Comparison of ENCODE assay signal across 10 cellular contexts in genomic region chr12:13941258-13942249, GRCh38. TPM values are rescaled to one million over a fixed set of nuclear protein-coding genes. Genes with fewer than 3 reads are reported as not detected.
DNase-seq lines count a peak whose midpoint lies in the region; ATAC-seq and TF ChIP-seq lines count a peak whose summit lies in the region.
"Had no signal": no experiment of that assay in that cellular context is flagged by ENCODE, and none has a peak within 500 bp of the region (broad histone marks: within the 10 kb centered on the region; RNA-seq: fewer than 3 reads in every experiment).

No MANE protein-coding gene starts in this region.

- peaks cover 2% of the 10 kb centered on the region for H3K36me3 Mint-ChIP-seq in progenitor cell of endocrine pancreas (ENCODE audit: insufficient read depth)

- TF ChIP-seq CTCF in PC-3 (conservative IDR thresholded peaks at IDR 0.05; ENCODE audit: low read depth, low read length) (peak; percentile 55), fibroblast of mammary gland (conservative IDR thresholded peaks at IDR 0.05; ENCODE audit: control insufficient read depth, insufficient read depth, low read depth, low read length) (no peak), progenitor cell of endocrine pancreas (IDR thresholded peaks at IDR 0.05; ENCODE audit: unreplicated experiment) (peak; percentile 81), gastrocnemius medialis (IDR thresholded peaks at IDR 0.05 in 4 of 5, conservative IDR thresholded peaks at IDR 0.05 in 1 of 5) (no peak)

- H3K27ac ChIP-seq in HUES48 (ENCODE audit: low read depth, low read length) (peak overlapping the region; percentile 84), PC-3 (ENCODE audit: low read length) (no peak overlapping the region), gastrocnemius medialis (no peak overlapping the region)
- H3K27ac ChIP-seq: skin epidermis had no signal

- no peaks in the 10 kb centered on the region for H3K36me3 ChIP-seq in HUES48 (ENCODE audit: control insufficient read depth, insufficient read depth, low read length)
- H3K36me3 ChIP-seq in PC-3 (ENCODE audit: low read depth, low read length): no peaks in the 10 kb centered on the region
- H3K36me3 ChIP-seq in gastrocnemius medialis: no peaks in the 10 kb centered on the region

- intact Hi-C loops in PC-3 (cut with micrococcal nuclease): loop anchor here (5.0 to 10.0 kb wide), 2 partner anchors 204 to 687 kb away; no protein-coding TSS in a partner anchor
- intact Hi-C loops in gastrocnemius medialis (cut with DNase I; ENCODE audit: low total_unique reads): no loop called here

- H3K4me2 ChIP-seq in PC-3 (ENCODE audit: low read length): no peak overlapping the region

- BruUV-seq in PC-3 (replicated peaks; lab: Mats Ljungman, UMichigan): no TSS peak

- H3F3A ChIP-seq in PC-3 (ENCODE audit: low read length, unreplicated experiment): no peaks in the 10 kb centered on the region

- no peaks in the 10 kb centered on the region for H3K79me2 ChIP-seq in PC-3 (ENCODE audit: low read length)

- peaks cover 9% of the 10 kb centered on the region for H3K9me3 Mint-ChIP-seq in progenitor cell of endocrine pancreas (ENCODE audit: low read depth)

- in situ Hi-C loops in gastrocnemius medialis (cut with MboI; ENCODE audit: low sequenced_read_pairs in 4 of 4): no loop called here

- H3K9ac ChIP-seq in HUES48 (ENCODE audit: low read depth, low read length) (0 out of 2 replicates have a peak overlapping the region, but pooled peaks have one; percentile 19), PC-3 (ENCODE audit: low read length) (no peak overlapping the region)

- peaks cover 8% of the 10 kb centered on the region for H3K27me3 Mint-ChIP-seq in progenitor cell of endocrine pancreas

- no peak overlapping the region for H3K4me3 Mint-ChIP-seq in progenitor cell of endocrine pancreas (ENCODE audit: low read depth)

- H4K20me1 ChIP-seq in PC-3 (ENCODE audit: low read length): no peaks in the 10 kb centered on the region

- POLR2A ChIA-PET in PC-3 (lab: Charles Lee; ENCODE audit: unreplicated experiment): no interaction called here

- ATAC-seq in GM19025 (IDR thresholded peaks at IDR 0.05; ENCODE audit: low read depth, unreplicated experiment): peak; percentile 81
- ATAC-seq in PC-3: peak; percentile 74
- ATAC-seq in gastrocnemius medialis: no peak
- no peak for ATAC-seq in HG03521 (IDR thresholded peaks at IDR 0.05; ENCODE audit: unreplicated experiment)

- no peak for TF ChIP-seq POLR2A in gastrocnemius medialis (IDR thresholded peaks at IDR 0.05)

- peaks cover 16% of the 10 kb centered on the region for H3K4me1 Mint-ChIP-seq in progenitor cell of endocrine pancreas (ENCODE audit: low read depth)

- H3K4me1 ChIP-seq in HUES48 (ENCODE audit: control insufficient read depth, insufficient read depth, low read length) (peaks cover 36% of the 10 kb centered on the region), PC-3 (ENCODE audit: insufficient read depth, low read length) (peaks cover 3% of the 10 kb centered on the region; the same call in 1 of the 2 replicates), gastrocnemius medialis (no peaks in the 10 kb centered on the region)

- H3K9me3 ChIP-seq in HUES48 (ENCODE audit: control insufficient read depth, insufficient read depth, low read length) (no peaks in the 10 kb centered on the region), PC-3 (ENCODE audit: low read length) (no peaks in the 10 kb centered on the region), gastrocnemius medialis (no peaks in the 10 kb centered on the region)

- DNase-seq in DMS53 (lab: John Stamatoyannopoulos, UW) (peak; percentile 99), PC-3 (peak; percentile 72), fibroblast of mammary gland (ENCODE audit: low read depth) (peak; percentile 60), progenitor cell of endocrine pancreas (ENCODE audit: low spot score, unreplicated experiment) (peak; percentile 54), gastrocnemius medialis (no peak)

- H3K27me3 ChIP-seq in HUES48 (ENCODE audit: control insufficient read depth, insufficient read depth, low read length) (no peaks in the 10 kb centered on the region), PC-3 (ENCODE audit: low read length) (no peaks in the 10 kb centered on the region), gastrocnemius medialis (no peaks in the 10 kb centered on the region)

- H3K9me2 ChIP-seq in PC-3 (replicated peaks; ENCODE audit: low read length): no peaks in the 10 kb centered on the region

- H3K4me3 ChIP-seq in HUES48 (ENCODE audit: low read depth, low read length) (peak overlapping the region; percentile 39), PC-3 (ENCODE audit: low read length) (no peak overlapping the region), fibroblast of mammary gland (ENCODE audit: control insufficient read depth, low read depth, low read length) (no peak overlapping the region), gastrocnemius medialis (no peak overlapping the region)
- H3K4me3 ChIP-seq: skin epidermis had no signal

- CTCF ChIA-PET in PC-3 (lab: Charles Lee): interaction anchor here (1.5 kb wide), 1 partner anchor 686 kb away, joined by 3 read pairs; no protein-coding TSS in a partner anchor

- no peak overlapping the region for H2AFZ ChIP-seq in PC-3 (ENCODE audit: low read length)

- H3K27ac Mint-ChIP-seq in progenitor cell of endocrine pancreas: no peak overlapping the region

RNA-seq across cellular contexts. Expression of gene GRIN2B, which starts 39.8 kb away (rescaled TPM):
- not detected in 2 replicates for total RNA-seq in PC-3 (2014; rRNA removed)
- 0.07 TPM in 1 of 2 replicates, not detected in the other for total RNA-seq in progenitor cell of endocrine pancreas
- total RNA-seq in gastrocnemius medialis: not detected
- total RNA-seq: T-helper 2 cell treated with Interferon-gamma antibody and Interleukin-4, amounts not matched to agents 100 ng/mL and 5 ng/mL, for 36 hours had no signal

Comparison
In these comparisons a context has a peak if more than half of its experiments do, and no peak if none do; other contexts are left out.
1. DNase-seq: peak in DMS53 (single experiment), PC-3 (single experiment), fibroblast of mammary gland (single experiment) and progenitor cell of endocrine pancreas (single experiment); none in gastrocnemius medialis (0 of 2).
2. ATAC-seq: peak in GM19025 (single experiment) and PC-3 (single experiment); none in gastrocnemius medialis (0 of 2) and HG03521 (single experiment).
3. CTCF ChIP-seq: peak in PC-3 (single experiment) and progenitor cell of endocrine pancreas (single experiment); none in fibroblast of mammary gland (single experiment) and gastrocnemius medialis (0 of 5).